ENCODE assay signal across 17 cellular contexts in genomic region chr3:53225181-53225580, GRCh38. TPM values are rescaled to one million over a fixed set of nuclear protein-coding genes. Genes with fewer than 3 reads are reported as not detected.
DNase-seq lines count a peak whose midpoint lies in the region; ATAC-seq and TF ChIP-seq lines count a peak whose summit lies in the region.
"Had no signal": no experiment of that assay in that cellular context is flagged by ENCODE, and none has a peak within 500 bp of the region (broad histone marks: within the 10 kb centered on the region; RNA-seq: fewer than 3 reads in every experiment).

No MANE protein-coding gene starts in this region.

- no peak overlapping the region for H3K4me3 ChIP-seq in osteoblast (ENCODE audit: insufficient read depth, low read length)
- H3K4me3 ChIP-seq: GM23248 had no signal

- H3K4me2 ChIP-seq in osteoblast (ENCODE audit: insufficient read depth, low read length): no peak overlapping the region

- H2AFZ ChIP-seq in osteoblast (ENCODE audit: low read length): no peak overlapping the region
- H2AFZ ChIP-seq: GM23248 had no signal

- no peak overlapping the region for H3K27ac ChIP-seq in osteoblast (ENCODE audit: low read depth, low read length)
- H3K27ac ChIP-seq: C4-2B, GM23248 had no signal

- peaks cover 81% of the 10 kb centered on the region for H3K36me3 ChIP-seq in osteoblast (ENCODE audit: insufficient read depth, low read length)

- peaks cover 34% of the 10 kb centered on the region for H3K36me3 Mint-ChIP-seq in chondrocyte (ENCODE audit: low read depth)
- H3K36me3 Mint-ChIP-seq in T-helper 17 cell (ENCODE audit: low read depth): peaks cover 2% of the 10 kb centered on the region
- peaks cover 37% of the 10 kb centered on the region for H3K36me3 Mint-ChIP-seq in T-helper 2 cell treated with Interferon-gamma antibody and Interleukin-4, amounts not matched to agents 5 μg/mL and 100 μg/mL, for 36 hours (ENCODE audit: low read depth)

- H3K27me3 ChIP-seq in osteoblast (ENCODE audit: insufficient read depth, low read length): no peaks in the 10 kb centered on the region

- no peak overlapping the region for H3K27ac Mint-ChIP-seq in chondrocyte (ENCODE audit: unreplicated experiment)
- no peak overlapping the region for H3K27ac Mint-ChIP-seq in T-helper 17 cell
- H3K27ac Mint-ChIP-seq in T-helper 2 cell treated with Interferon-gamma antibody and Interleukin-4, amounts not matched to agents 5 μg/mL and 100 μg/mL, for 36 hours: no peak overlapping the region
- H3K27ac Mint-ChIP-seq: B cell; CD8-positive, alpha-beta T cell had no signal

- no peaks in the 10 kb centered on the region for H3K79me2 ChIP-seq in osteoblast (ENCODE audit: insufficient read depth, low read length)

- no peaks in the 10 kb centered on the region for H3K4me1 Mint-ChIP-seq in chondrocyte (ENCODE audit: low read depth)
- H3K4me1 Mint-ChIP-seq in T-helper 17 cell: no peaks in the 10 kb centered on the region
- H3K4me1 Mint-ChIP-seq in T-helper 2 cell treated with Interferon-gamma antibody and Interleukin-4, amounts not matched to agents 5 μg/mL and 100 μg/mL, for 36 hours (ENCODE audit: low read depth): peaks cover under 1% of the 10 kb centered on the region
- H3K4me1 Mint-ChIP-seq: H9 had no signal

- TF ChIP-seq CTCF in chondrocyte (IDR thresholded peaks at IDR 0.05): no peak
- no peak for TF ChIP-seq CTCF in osteoblast (IDR thresholded peaks at IDR 0.05; ENCODE audit: extremely low read depth, low read depth, low read length)

- no peaks in the 10 kb centered on the region for H3K9me3 Mint-ChIP-seq in chondrocyte (ENCODE audit: low read depth)
- H3K9me3 Mint-ChIP-seq in T-helper 2 cell treated with Interferon-gamma antibody and Interleukin-4, amounts not matched to agents 5 μg/mL and 100 μg/mL, for 36 hours: no peaks in the 10 kb centered on the region
- H3K9me3 Mint-ChIP-seq: CD8-positive, alpha-beta T cell; H9 had no signal

- H3K4me1 ChIP-seq in osteoblast (ENCODE audit: insufficient read depth, low read length): no peaks in the 10 kb centered on the region

- ATAC-seq in T-helper 17 cell (no peak), GM21390 (IDR thresholded peaks at IDR 0.05; ENCODE audit: unreplicated experiment) (no peak)
- ATAC-seq: CD8-positive, alpha-beta T cell had no signal

- peaks cover 11% of the 10 kb centered on the region for H4K20me1 ChIP-seq in osteoblast (ENCODE audit: insufficient read depth, low read length)

- H3K9me3 ChIP-seq in osteoblast (ENCODE audit: low read depth, low read length) (no peaks in the 10 kb centered on the region), T-helper 17 cell (ENCODE audit: control insufficient read depth, low read length, poor library complexity, severe bottlenecking) (no peaks in the 10 kb centered on the region)

- H3K27me3 Mint-ChIP-seq in chondrocyte (ENCODE audit: low read depth) (no peaks in the 10 kb centered on the region), T-helper 17 cell (no peaks in the 10 kb centered on the region)
- no peaks in the 10 kb centered on the region for H3K27me3 Mint-ChIP-seq in T-helper 2 cell treated with Interferon-gamma antibody and Interleukin-4, amounts not matched to agents 5 μg/mL and 100 μg/mL, for 36 hours (ENCODE audit: low read depth)
- H3K27me3 Mint-ChIP-seq: B cell had no signal

- H3K4me3 Mint-ChIP-seq in chondrocyte (ENCODE audit: unreplicated experiment): no peak overlapping the region
- H3K4me3 Mint-ChIP-seq in T-helper 17 cell: no peak overlapping the region
- no peak overlapping the region for H3K4me3 Mint-ChIP-seq in T-helper 2 cell treated with Interferon-gamma antibody and Interleukin-4, amounts not matched to agents 5 μg/mL and 100 μg/mL, for 36 hours
- H3K4me3 Mint-ChIP-seq: B cell; CD8-positive, alpha-beta T cell; H9 had no signal

- intact Hi-C loops in posterior vena cava (cut with DNase I): no loop called here

- peak; percentile 11 for DNase-seq in 8988T
- DNase-seq in D341Med (ENCODE audit: low spot score): peak; percentile 11
- peak; percentile 62 for DNase-seq in chondrocyte (ENCODE audit: low spot score)
- peak; percentile 56 for DNase-seq in posterior vena cava (ENCODE audit: low spot score)
- no peak for DNase-seq in osteoblast (ENCODE audit: insufficient read length, low spot score, missing footprints)
- DNase-seq in T-helper 17 cell: no peak
- no peak for DNase-seq in T-helper 2 cell treated with Interferon-gamma antibody and Interleukin-4, amounts not matched to agents 5 μg/mL and 100 μg/mL, for 36 hours (ENCODE audit: low spot score)
- DNase-seq: CD8-positive, alpha-beta T cell; COR-L47; DMS53; GF-D8; GM23248; IMR-90 had no signal

RNA-seq across cellular contexts. Expression of gene TKT, which starts 30.6 kb away (rescaled TPM):
- 165 to 299 TPM (median 169 TPM) in 3 replicates for total RNA-seq in chondrocyte
- 100 to 1,000 TPM; 123 to 125 TPM for total RNA-seq in posterior vena cava
- total RNA-seq in osteoblast: 413 and 453 TPM in 2 replicates
- 100 to 1,000 TPM; 105 to 109 TPM for total RNA-seq in T-helper 17 cell

Comparison
In these comparisons a context has a peak if more than half of its experiments do, and no peak if none do; other contexts are left out.
1. DNase-seq: peak in 8988T (single experiment), D341Med (single experiment), chondrocyte (single experiment) and posterior vena cava (single experiment); none in osteoblast (single experiment), T-helper 17 cell (0 of 3) and T-helper 2 cell treated with Interferon-gamma antibody and Interleukin-4, amounts not matched to agents 5 μg/mL and 100 μg/mL, for 36 hours (single experiment).